ENCODE assay signal across 1 cellular context in the genomic region with DNA sequence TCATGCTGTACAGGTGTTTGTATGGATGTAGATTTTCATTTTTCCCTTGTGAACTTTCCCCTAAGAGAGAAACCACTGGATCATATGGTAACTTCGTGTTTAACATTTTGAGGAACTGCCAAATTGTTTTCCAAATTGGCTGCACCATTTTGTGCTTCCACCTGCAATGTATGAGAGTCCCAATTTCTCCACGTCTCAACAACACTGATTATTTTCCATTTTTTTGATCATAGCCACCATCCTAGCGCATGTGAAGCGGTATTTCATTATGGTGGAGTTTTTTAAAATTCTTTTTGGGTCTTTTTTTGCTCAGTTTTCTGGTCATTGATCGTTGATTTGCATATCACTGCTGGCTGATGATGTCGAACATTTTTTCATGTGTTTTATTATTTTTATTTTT.
A peak's percentile ranks its signal among the peaks of the same experiment; 100 is the strongest.
TF ChIP-seq lines count a peak whose summit lies in the region.

No MANE protein-coding gene starts in this region.

TF ChIP-seq in K562, 482 proteins besides CTCF, POLR2A, EP300 and RAD21:
- TF ChIP-seq ZNF354B (CRISPR knock-in tag; IDR thresholded peaks at IDR 0.05) (no peak), SPI1 (IDR thresholded peaks at IDR 0.05; ENCODE audit: borderline replicate concordance, low read depth, low read length) (0 out of 2 replicates have a peak, but pooled peaks have one; percentile 5), XRCC3 (IDR thresholded peaks at IDR 0.05) (no peak), HDAC3 (IDR thresholded peaks at IDR 0.05; ENCODE audit: borderline replicate concordance, partially characterized antibody) (no peak)
- TF ChIP-seq, protein P1, sequence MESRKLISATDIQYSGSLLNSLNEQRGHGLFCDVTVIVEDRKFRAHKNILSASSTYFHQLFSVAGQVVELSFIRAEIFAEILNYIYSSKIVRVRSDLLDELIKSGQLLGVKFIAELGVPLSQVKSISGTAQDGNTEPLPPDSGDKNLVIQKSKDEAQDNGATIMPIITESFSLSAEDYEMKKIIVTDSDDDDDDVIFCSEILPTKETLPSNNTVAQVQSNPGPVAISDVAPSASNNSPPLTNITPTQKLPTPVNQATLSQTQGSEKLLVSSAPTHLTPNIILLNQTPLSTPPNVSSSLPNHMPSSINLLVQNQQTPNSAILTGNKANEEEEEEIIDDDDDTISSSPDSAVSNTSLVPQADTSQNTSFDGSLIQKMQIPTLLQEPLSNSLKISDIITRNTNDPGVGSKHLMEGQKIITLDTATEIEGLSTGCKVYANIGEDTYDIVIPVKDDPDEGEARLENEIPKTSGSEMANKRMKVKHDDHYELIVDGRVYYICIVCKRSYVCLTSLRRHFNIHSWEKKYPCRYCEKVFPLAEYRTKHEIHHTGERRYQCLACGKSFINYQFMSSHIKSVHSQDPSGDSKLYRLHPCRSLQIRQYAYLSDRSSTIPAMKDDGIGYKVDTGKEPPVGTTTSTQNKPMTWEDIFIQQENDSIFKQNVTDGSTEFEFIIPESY (CRISPR knock-in tag; IDR thresholded peaks at IDR 0.05) = peak; percentile 65; the same call in 1 of the 2 replicates
- TF ChIP-seq, protein P2, sequence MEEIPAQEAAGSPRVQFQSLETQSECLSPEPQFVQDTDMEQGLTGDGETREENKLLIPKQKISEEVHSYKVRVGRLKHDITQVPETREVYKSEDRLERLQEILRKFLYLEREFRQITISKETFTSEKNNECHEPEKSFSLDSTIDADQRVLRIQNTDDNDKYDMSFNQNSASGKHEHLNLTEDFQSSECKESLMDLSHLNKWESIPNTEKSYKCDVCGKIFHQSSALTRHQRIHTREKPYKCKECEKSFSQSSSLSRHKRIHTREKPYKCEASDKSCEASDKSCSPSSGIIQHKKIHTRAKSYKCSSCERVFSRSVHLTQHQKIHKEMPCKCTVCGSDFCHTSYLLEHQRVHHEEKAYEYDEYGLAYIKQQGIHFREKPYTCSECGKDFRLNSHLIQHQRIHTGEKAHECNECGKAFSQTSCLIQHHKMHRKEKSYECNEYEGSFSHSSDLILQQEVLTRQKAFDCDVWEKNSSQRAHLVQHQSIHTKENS (CRISPR knock-in tag; IDR thresholded peaks at IDR 0.05) = no peak
- TF ChIP-seq, protein P3, sequence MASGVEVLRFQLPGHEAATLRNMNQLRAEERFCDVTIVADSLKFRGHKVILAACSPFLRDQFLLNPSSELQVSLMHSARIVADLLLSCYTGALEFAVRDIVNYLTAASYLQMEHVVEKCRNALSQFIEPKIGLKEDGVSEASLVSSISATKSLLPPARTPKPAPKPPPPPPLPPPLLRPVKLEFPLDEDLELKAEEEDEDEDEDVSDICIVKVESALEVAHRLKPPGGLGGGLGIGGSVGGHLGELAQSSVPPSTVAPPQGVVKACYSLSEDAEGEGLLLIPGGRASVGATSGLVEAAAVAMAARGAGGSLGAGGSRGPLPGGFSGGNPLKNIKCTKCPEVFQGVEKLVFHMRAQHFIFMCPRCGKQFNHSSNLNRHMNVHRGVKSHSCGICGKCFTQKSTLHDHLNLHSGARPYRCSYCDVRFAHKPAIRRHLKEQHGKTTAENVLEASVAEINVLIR (CRISPR knock-in tag; IDR thresholded peaks at IDR 0.05) = no peak
TF ChIP-seq in K562: peak in this region for 2.
